ENCODE assay signal across 8 cellular contexts in genomic region chr9:21812945-21813568, GRCh38. TPM values are rescaled to one million over a fixed set of nuclear protein-coding genes. Genes with fewer than 3 reads are reported as not detected.
DNase-seq lines count a peak whose midpoint lies in the region; ATAC-seq and TF ChIP-seq lines count a peak whose summit lies in the region.

No MANE protein-coding gene starts in this region.

- DNase-seq in Caco-2 (peak; percentile 59 to 75), HT1080 (ENCODE audit: low read depth) (peak; percentile 58), RWPE1 (ENCODE audit: low spot score) (peak; percentile 58), cardiac muscle cell (ENCODE audit: low read depth in 1 of 2, low spot score in 1 of 2) (peak; percentile 73 to 79), psoas muscle (peak; percentile 65 to 80), cortex of kidney (lab: John Stamatoyannopoulos, UW) (no peak)
- peak; percentile 74 for DNase-seq in activated naive CD4-positive, alpha-beta T cell treated with anti-CD3 and anti-CD28 coated beads, Interleukin-2, amount 10 ng/mL, durations not matched to agents 7 days and 5 days

- intact Hi-C loops in Caco-2 (cut with micrococcal nuclease; ENCODE audit: unreplicated experiment) = loop anchor here (1.0 to 5.0 kb wide), 8 partner anchors 69 to 639 kb away; partner anchors contain the start of genes CDKN2A and CDKN2B-AS1
- intact Hi-C loops in psoas muscle (cut with DNase I) = loop anchor here (2.0 to 10.0 kb wide), 7 partner anchors 194 to 639 kb away; partner anchors contain the start of gene CDKN2B (in 1 of the 2)

- H3K4me1 ChIP-seq in Caco-2 (no peaks in the 10 kb centered on the region), cardiac muscle cell (ENCODE audit: low read depth) (peaks cover 11% of the 10 kb centered on the region), psoas muscle (no peaks in the 10 kb centered on the region)

- no peak overlapping the region for H3K27ac Mint-ChIP-seq in Caco-2 (ENCODE audit: unreplicated experiment)
- H3K27ac Mint-ChIP-seq in activated naive CD4-positive, alpha-beta T cell treated with anti-CD3 and anti-CD28 coated beads, Interleukin-2, amount 10 ng/mL, durations not matched to agents 7 days and 5 days = peak overlapping the region; percentile 44

- peaks cover 33% of the 10 kb centered on the region for H3K36me3 Mint-ChIP-seq in Caco-2 (ENCODE audit: insufficient read depth, unreplicated experiment)
- H3K36me3 Mint-ChIP-seq in activated naive CD4-positive, alpha-beta T cell treated with anti-CD3 and anti-CD28 coated beads, Interleukin-2, amount 10 ng/mL, durations not matched to agents 7 days and 5 days = peaks cover 44% of the 10 kb centered on the region

- no peaks in the 10 kb centered on the region for H3K4me1 Mint-ChIP-seq in Caco-2 (ENCODE audit: low read depth, unreplicated experiment)
- H3K4me1 Mint-ChIP-seq in activated naive CD4-positive, alpha-beta T cell treated with anti-CD3 and anti-CD28 coated beads, Interleukin-2, amount 10 ng/mL, durations not matched to agents 7 days and 5 days = peaks cover 16% of the 10 kb centered on the region

- ATAC-seq in GM19455 (IDR thresholded peaks at IDR 0.05; ENCODE audit: unreplicated experiment) (peak; percentile 75), psoas muscle (peak; percentile 84 to 92 (median 85))

- H3K27ac ChIP-seq in RWPE1 (peak overlapping the region; percentile 76), cardiac muscle cell (no peak overlapping the region), psoas muscle (no peak overlapping the region)

- POLR2A ChIA-PET in Caco-2 (lab: Charles Lee) (interaction anchor here (0.6 kb wide), 1 partner anchor 41 kb away, joined by 3 read pairs; no protein-coding TSS in a partner anchor), RWPE1 (lab: Yijun Ruan, JAX; ENCODE audit: low non-redundant PET) (no interaction called here)

- H3K9me3 Mint-ChIP-seq in Caco-2 (ENCODE audit: unreplicated experiment) = no peaks in the 10 kb centered on the region
- H3K9me3 Mint-ChIP-seq in activated naive CD4-positive, alpha-beta T cell treated with anti-CD3 and anti-CD28 coated beads, Interleukin-2, amount 10 ng/mL, durations not matched to agents 7 days and 5 days = no peaks in the 10 kb centered on the region

- H3K4me3 ChIP-seq in Caco-2 (ENCODE audit: low read depth, low read length) (no peak overlapping the region), cardiac muscle cell (no peak overlapping the region), psoas muscle (no peak overlapping the region)

- no peaks in the 10 kb centered on the region for H3K9me3 ChIP-seq in Caco-2
- H3K9me3 ChIP-seq in cardiac muscle cell (ENCODE audit: low read depth) = no peaks in the 10 kb centered on the region
- no peaks in the 10 kb centered on the region for H3K9me3 ChIP-seq in psoas muscle

- no peak overlapping the region for H3K4me3 Mint-ChIP-seq in Caco-2 (ENCODE audit: unreplicated experiment)
- H3K4me3 Mint-ChIP-seq in activated naive CD4-positive, alpha-beta T cell treated with anti-CD3 and anti-CD28 coated beads, Interleukin-2, amount 10 ng/mL, durations not matched to agents 7 days and 5 days = no peak overlapping the region

- TF ChIP-seq CTCF in Caco-2 (IDR thresholded peaks at IDR 0.05; ENCODE audit: insufficient read depth in 1 of 2, low read depth in 1 of 2, low read length in 1 of 2, severe bottlenecking in 1 of 2, unreplicated experiment in 1 of 2) (peak; percentile 74 to 77), RWPE1 (conservative IDR thresholded peaks at IDR 0.05; ENCODE audit: low read depth) (peak; percentile 86), cardiac muscle cell (IDR thresholded peaks at IDR 0.05; ENCODE audit: low read depth, low read length) (peak; percentile 90), psoas muscle (IDR thresholded peaks at IDR 0.05) (peak; percentile 90)

- no peaks in the 10 kb centered on the region for H3K27me3 ChIP-seq in Caco-2 (replicated peaks; ENCODE audit: control insufficient read depth, insufficient read depth, low read length)
- no peaks in the 10 kb centered on the region for H3K27me3 ChIP-seq in cardiac muscle cell
- no peaks in the 10 kb centered on the region for H3K27me3 ChIP-seq in psoas muscle (ENCODE audit: insufficient read depth in 3 of 3, low read length in 2 of 3)

- CTCF ChIA-PET in Caco-2 (lab: Charles Lee) = interaction anchor here (0.6 to 1.8 kb wide), 8 partner anchors 10 to 723 kb away, joined by 3 to 8 read pairs (median 4); partner anchors contain the start of gene CDKN2B
- CTCF ChIA-PET in RWPE1 (lab: Yijun Ruan, JAX) = interaction anchor here (0.6 to 2.1 kb wide), 9 partner anchors 14 to 427 kb away, joined by 3 to 12 read pairs (median 4); partner anchors contain the start of gene CDKN2B
- CTCF ChIA-PET in activated naive CD4-positive, alpha-beta T cell treated with anti-CD3 and anti-CD28 coated beads, Interleukin-2, amount 10 ng/mL, durations not matched to agents 7 days and 5 days (lab: Charles Lee) = interaction anchor here (0.7 to 4.1 kb wide), 26 partner anchors 8 to 639 kb away, joined by 3 to 59 read pairs (median 5); partner anchors contain the start of genes CDKN2A, CDKN2B and CDKN2B-AS1

- H3K36me3 ChIP-seq in Caco-2 (ENCODE audit: control insufficient read depth, insufficient read depth, low read length) (no peaks in the 10 kb centered on the region), cardiac muscle cell (peaks cover 15% of the 10 kb centered on the region), psoas muscle (ENCODE audit: insufficient read depth in 1 of 2, low read depth in 1 of 2) (peaks cover 0 to 41% of the 10 kb centered on the region in 2 donors)

- BruUV-seq in Caco-2 (replicated peaks; lab: Mats Ljungman, UMichigan) = no TSS peak

- WGBS in psoas muscle, 3 donors = 57 to 77% (median 61%) methylated on average over 5 of the region's 5 CpGs

- H3K27me3 Mint-ChIP-seq in Caco-2 (ENCODE audit: insufficient read depth, unreplicated experiment) = no peaks in the 10 kb centered on the region
- H3K27me3 Mint-ChIP-seq in activated naive CD4-positive, alpha-beta T cell treated with anti-CD3 and anti-CD28 coated beads, Interleukin-2, amount 10 ng/mL, durations not matched to agents 7 days and 5 days = no peaks in the 10 kb centered on the region

RNA-seq across cellular contexts. Expression of gene MTAP, which starts 10.6 kb away (rescaled TPM):
- total RNA-seq in Caco-2 (2022) = 42.5 and 53.3 TPM in 2 replicates
- total RNA-seq in HT1080 (2014; rRNA removed; shearing (Covaris generic)) = 1.8 and 1.9 TPM in 2 replicates
- 0.14 TPM in 1 of 2 replicates, not detected in the other for polyA plus RNA-seq in HT1080 (2015; cell fraction: cytosol; rRNA removed)
- 0.25 and 1.5 TPM in 2 replicates for polyA plus RNA-seq in HT1080 (2015; cell fraction: nucleus; rRNA removed)
- 14.1 and 21.5 TPM in 2 replicates for total RNA-seq in cardiac muscle cell
- 23.0 and 26.4 TPM in 2 replicates for polyA plus RNA-seq in cardiac muscle cell
- 10 to 100 TPM; 11.0 to 16.6 (median 14.9) TPM for total RNA-seq in psoas muscle
- 10 to 100 TPM in 1 of 3 donors, 1 to 10 TPM in 2; 4.3 to 15.5 (median 8.6) TPM for polyA plus RNA-seq in psoas muscle
